2 cellular contexts compared by ENCODE assay signal in genomic region chr19:12180377-12180776, GRCh38.
TF ChIP-seq lines count a peak whose summit lies in the region.

No MANE protein-coding gene starts in this region.

TF ChIP-seq in liver, 16 proteins besides CTCF, POLR2A, EP300 and RAD21:
- no peak for TF ChIP-seq HNF4A (conservative IDR thresholded peaks at IDR 0.05)
- no peak for TF ChIP-seq JUND (IDR thresholded peaks at IDR 0.05)
- TF ChIP-seq REST (IDR thresholded peaks at IDR 0.05): no peak
- TF ChIP-seq NR2F2 (IDR thresholded peaks at IDR 0.05): no peak
- no peak for TF ChIP-seq RXRA (IDR thresholded peaks at IDR 0.05)
TF ChIP-seq in liver: peak in this region for 0.

TF ChIP-seq in HepG2, 621 proteins besides CTCF, POLR2A, EP300 and RAD21:
- TF ChIP-seq NFKBIZ (CRISPR knock-in tag; IDR thresholded peaks at IDR 0.05): no peak
- no peak for TF ChIP-seq NCOA5 (CRISPR knock-in tag; IDR thresholded peaks at IDR 0.05)
- TF ChIP-seq ZNF337 (CRISPR knock-in tag; IDR thresholded peaks at IDR 0.05; ENCODE audit: borderline replicate concordance, low read depth): no peak
- TF ChIP-seq ZNF383 (CRISPR knock-in tag; IDR thresholded peaks at IDR 0.05; ENCODE audit: borderline replicate concordance): no peak
TF ChIP-seq in HepG2: peak in this region for 0.
